In the genomic region with DNA sequence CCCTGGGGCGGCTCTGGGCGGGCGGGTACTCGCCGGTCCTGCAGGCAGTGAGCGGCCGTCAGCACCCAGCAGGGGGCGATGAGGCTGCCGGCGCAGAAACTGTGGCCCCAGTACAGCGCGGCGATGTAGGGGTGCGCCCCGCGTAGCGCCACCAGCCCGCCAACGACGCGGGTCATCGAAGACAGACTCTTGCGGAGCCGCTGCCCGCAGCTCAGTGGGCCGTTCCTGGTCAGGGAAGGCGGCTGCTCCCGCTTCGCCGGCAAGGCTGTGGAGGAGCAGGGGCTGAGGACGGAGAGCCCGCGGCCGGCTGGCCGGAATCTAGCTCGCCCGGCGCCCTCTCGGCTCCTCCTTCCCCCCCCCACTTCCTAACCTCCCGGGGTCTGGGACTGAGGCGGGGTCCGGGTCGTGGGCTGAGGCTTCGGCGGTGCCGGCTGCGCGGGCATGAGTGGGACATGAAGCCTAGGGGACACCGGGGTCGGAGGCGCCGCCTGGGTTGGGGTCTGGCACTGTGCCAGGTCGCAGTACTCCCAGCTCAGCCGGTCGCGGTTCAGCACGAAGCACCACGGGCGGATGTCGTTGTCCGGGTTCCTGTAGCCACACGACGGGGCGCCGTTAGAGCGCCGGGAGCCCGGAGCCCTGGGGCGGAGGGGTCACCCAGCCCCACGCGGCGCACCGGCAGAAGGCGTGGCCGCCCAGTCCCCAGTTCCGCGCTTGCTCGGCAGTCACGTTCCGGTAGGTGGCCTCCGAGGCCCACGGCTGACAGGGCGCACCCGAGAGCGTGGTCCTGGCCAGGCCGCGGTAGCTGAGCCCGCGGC, we compare ENCODE assay signal across 1 cellular context.
A peak's percentile ranks its signal among the peaks of the same experiment; 100 is the strongest.
TF ChIP-seq lines count a peak whose summit lies in the region.

No MANE protein-coding gene starts in this region.

TF ChIP-seq in H1, 55 proteins besides CTCF, POLR2A, EP300 and RAD21:
- TF ChIP-seq NANOG (IDR thresholded peaks at IDR 0.05; ENCODE audit: insufficient read depth, low read depth, low read length, poor library complexity, severe bottlenecking) (no peak), CREB1 (IDR thresholded peaks at IDR 0.05) (peak; percentile 47; the same call in 1 of the 2 replicates), EGR1 (IDR thresholded peaks at IDR 0.05; ENCODE audit: borderline replicate concordance, low read depth, low read length) (no peak), BCL11A (IDR thresholded peaks at IDR 0.05; ENCODE audit: low read depth in 2 of 2, low read length in 2 of 2) (no peak), ASH2L (IDR thresholded peaks at IDR 0.05; ENCODE audit: low read length) (no peak), SIN3A (conservative IDR thresholded peaks at IDR 0.05 in 1 of 2, IDR thresholded peaks at IDR 0.05 in 1 of 2; ENCODE audit: low read depth in 1 of 2, low read length in 2 of 2) (no peak), SAP30 (IDR thresholded peaks at IDR 0.05; ENCODE audit: insufficient read depth, insufficient replicate concordance, low read length) (no peak), TCF12 (IDR thresholded peaks at IDR 0.05; ENCODE audit: low read depth, low read length) (no peak), KDM1A (IDR thresholded peaks at IDR 0.05; ENCODE audit: borderline replicate concordance, low read length) (no peak), TAF1 (IDR thresholded peaks at IDR 0.05; ENCODE audit: low read depth, low read length) (no peak), SUZ12 (IDR thresholded peaks at IDR 0.05; ENCODE audit: low read length) (peak; percentile 67; the same call in 1 of the 2 replicates), YY1 (IDR thresholded peaks at IDR 0.05; ENCODE audit: low read depth, low read length) (peak; percentile 23; the same call in 1 of the 2 replicates), SRF (IDR thresholded peaks at IDR 0.05; ENCODE audit: low read depth, low read length) (no peak), CBX8 (IDR thresholded peaks at IDR 0.05; ENCODE audit: borderline replicate concordance, low read depth, low read length) (no peak), TEAD4 (IDR thresholded peaks at IDR 0.05; ENCODE audit: low read depth, low read length) (no peak), SP2 (IDR thresholded peaks at IDR 0.05; ENCODE audit: low read length) (no peak), HDAC2 (IDR thresholded peaks at IDR 0.05; ENCODE audit: borderline replicate concordance in 1 of 2, low read depth in 2 of 2, low read length in 2 of 2) (no peak), GABPA (IDR thresholded peaks at IDR 0.05; ENCODE audit: borderline replicate concordance, insufficient read depth, low read length) (no peak), KDM5A (IDR thresholded peaks at IDR 0.05; ENCODE audit: low read length) (no peak), CBX5 (IDR thresholded peaks at IDR 0.05; ENCODE audit: low read depth, low read length) (no peak), RBBP5 (IDR thresholded peaks at IDR 0.05; ENCODE audit: borderline replicate concordance, low read depth, low read length) (0 out of 2 replicates have a peak, but pooled peaks have one; percentile 23), RNF2 (IDR thresholded peaks at IDR 0.05; ENCODE audit: borderline replicate concordance, low read depth, low read length, missing control alignments, poor library complexity, severe bottlenecking) (no peak), POLR2AphosphoS5 (IDR thresholded peaks at IDR 0.05; ENCODE audit: low read depth, low read length) (no peak), KDM4A (IDR thresholded peaks at IDR 0.05; ENCODE audit: low read depth, low read length, severe bottlenecking) (peak; percentile 61), JUN (IDR thresholded peaks at IDR 0.05; ENCODE audit: low read depth, low read length) (no peak), BRCA1 (IDR thresholded peaks at IDR 0.05; ENCODE audit: low read depth, low read length) (no peak), SP4 (IDR thresholded peaks at IDR 0.05; ENCODE audit: low read length) (no peak), EZH2 (IDR thresholded peaks at IDR 0.05; ENCODE audit: low read depth, low read length, severe bottlenecking) (peak; percentile 48), FOSL1 (IDR thresholded peaks at IDR 0.05; ENCODE audit: insufficient read depth, low read depth, low read length) (no peak)
- TF ChIP-seq, protein P1, sequence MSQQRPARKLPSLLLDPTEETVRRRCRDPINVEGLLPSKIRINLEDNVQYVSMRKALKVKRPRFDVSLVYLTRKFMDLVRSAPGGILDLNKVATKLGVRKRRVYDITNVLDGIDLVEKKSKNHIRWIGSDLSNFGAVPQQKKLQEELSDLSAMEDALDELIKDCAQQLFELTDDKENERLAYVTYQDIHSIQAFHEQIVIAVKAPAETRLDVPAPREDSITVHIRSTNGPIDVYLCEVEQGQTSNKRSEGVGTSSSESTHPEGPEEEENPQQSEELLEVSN (IDR thresholded peaks at IDR 0.05), result peak; percentile 24
- TF ChIP-seq, protein P2, sequence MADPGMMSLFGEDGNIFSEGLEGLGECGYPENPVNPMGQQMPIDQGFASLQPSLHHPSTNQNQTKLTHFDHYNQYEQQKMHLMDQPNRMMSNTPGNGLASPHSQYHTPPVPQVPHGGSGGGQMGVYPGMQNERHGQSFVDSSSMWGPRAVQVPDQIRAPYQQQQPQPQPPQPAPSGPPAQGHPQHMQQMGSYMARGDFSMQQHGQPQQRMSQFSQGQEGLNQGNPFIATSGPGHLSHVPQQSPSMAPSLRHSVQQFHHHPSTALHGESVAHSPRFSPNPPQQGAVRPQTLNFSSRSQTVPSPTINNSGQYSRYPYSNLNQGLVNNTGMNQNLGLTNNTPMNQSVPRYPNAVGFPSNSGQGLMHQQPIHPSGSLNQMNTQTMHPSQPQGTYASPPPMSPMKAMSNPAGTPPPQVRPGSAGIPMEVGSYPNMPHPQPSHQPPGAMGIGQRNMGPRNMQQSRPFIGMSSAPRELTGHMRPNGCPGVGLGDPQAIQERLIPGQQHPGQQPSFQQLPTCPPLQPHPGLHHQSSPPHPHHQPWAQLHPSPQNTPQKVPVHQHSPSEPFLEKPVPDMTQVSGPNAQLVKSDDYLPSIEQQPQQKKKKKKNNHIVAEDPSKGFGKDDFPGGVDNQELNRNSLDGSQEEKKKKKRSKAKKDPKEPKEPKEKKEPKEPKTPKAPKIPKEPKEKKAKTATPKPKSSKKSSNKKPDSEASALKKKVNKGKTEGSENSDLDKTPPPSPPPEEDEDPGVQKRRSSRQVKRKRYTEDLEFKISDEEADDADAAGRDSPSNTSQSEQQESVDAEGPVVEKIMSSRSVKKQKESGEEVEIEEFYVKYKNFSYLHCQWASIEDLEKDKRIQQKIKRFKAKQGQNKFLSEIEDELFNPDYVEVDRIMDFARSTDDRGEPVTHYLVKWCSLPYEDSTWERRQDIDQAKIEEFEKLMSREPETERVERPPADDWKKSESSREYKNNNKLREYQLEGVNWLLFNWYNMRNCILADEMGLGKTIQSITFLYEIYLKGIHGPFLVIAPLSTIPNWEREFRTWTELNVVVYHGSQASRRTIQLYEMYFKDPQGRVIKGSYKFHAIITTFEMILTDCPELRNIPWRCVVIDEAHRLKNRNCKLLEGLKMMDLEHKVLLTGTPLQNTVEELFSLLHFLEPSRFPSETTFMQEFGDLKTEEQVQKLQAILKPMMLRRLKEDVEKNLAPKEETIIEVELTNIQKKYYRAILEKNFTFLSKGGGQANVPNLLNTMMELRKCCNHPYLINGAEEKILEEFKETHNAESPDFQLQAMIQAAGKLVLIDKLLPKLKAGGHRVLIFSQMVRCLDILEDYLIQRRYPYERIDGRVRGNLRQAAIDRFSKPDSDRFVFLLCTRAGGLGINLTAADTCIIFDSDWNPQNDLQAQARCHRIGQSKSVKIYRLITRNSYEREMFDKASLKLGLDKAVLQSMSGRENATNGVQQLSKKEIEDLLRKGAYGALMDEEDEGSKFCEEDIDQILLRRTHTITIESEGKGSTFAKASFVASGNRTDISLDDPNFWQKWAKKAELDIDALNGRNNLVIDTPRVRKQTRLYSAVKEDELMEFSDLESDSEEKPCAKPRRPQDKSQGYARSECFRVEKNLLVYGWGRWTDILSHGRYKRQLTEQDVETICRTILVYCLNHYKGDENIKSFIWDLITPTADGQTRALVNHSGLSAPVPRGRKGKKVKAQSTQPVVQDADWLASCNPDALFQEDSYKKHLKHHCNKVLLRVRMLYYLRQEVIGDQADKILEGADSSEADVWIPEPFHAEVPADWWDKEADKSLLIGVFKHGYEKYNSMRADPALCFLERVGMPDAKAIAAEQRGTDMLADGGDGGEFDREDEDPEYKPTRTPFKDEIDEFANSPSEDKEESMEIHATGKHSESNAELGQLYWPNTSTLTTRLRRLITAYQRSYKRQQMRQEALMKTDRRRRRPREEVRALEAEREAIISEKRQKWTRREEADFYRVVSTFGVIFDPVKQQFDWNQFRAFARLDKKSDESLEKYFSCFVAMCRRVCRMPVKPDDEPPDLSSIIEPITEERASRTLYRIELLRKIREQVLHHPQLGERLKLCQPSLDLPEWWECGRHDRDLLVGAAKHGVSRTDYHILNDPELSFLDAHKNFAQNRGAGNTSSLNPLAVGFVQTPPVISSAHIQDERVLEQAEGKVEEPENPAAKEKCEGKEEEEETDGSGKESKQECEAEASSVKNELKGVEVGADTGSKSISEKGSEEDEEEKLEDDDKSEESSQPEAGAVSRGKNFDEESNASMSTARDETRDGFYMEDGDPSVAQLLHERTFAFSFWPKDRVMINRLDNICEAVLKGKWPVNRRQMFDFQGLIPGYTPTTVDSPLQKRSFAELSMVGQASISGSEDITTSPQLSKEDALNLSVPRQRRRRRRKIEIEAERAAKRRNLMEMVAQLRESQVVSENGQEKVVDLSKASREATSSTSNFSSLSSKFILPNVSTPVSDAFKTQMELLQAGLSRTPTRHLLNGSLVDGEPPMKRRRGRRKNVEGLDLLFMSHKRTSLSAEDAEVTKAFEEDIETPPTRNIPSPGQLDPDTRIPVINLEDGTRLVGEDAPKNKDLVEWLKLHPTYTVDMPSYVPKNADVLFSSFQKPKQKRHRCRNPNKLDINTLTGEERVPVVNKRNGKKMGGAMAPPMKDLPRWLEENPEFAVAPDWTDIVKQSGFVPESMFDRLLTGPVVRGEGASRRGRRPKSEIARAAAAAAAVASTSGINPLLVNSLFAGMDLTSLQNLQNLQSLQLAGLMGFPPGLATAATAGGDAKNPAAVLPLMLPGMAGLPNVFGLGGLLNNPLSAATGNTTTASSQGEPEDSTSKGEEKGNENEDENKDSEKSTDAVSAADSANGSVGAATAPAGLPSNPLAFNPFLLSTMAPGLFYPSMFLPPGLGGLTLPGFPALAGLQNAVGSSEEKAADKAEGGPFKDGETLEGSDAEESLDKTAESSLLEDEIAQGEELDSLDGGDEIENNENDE (IDR thresholded peaks at IDR 0.05; ENCODE audit: insufficient replicate concordance, low read length), result no peak
- TF ChIP-seq, protein P3, sequence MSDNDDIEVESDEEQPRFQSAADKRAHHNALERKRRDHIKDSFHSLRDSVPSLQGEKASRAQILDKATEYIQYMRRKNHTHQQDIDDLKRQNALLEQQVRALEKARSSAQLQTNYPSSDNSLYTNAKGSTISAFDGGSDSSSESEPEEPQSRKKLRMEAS (IDR thresholded peaks at IDR 0.05), result peak; percentile 77
- TF ChIP-seq, protein P4, sequence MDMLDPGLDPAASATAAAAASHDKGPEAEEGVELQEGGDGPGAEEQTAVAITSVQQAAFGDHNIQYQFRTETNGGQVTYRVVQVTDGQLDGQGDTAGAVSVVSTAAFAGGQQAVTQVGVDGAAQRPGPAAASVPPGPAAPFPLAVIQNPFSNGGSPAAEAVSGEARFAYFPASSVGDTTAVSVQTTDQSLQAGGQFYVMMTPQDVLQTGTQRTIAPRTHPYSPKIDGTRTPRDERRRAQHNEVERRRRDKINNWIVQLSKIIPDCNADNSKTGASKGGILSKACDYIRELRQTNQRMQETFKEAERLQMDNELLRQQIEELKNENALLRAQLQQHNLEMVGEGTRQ (IDR thresholded peaks at IDR 0.05; ENCODE audit: low read length), result no peak
- TF ChIP-seq, protein P5, sequence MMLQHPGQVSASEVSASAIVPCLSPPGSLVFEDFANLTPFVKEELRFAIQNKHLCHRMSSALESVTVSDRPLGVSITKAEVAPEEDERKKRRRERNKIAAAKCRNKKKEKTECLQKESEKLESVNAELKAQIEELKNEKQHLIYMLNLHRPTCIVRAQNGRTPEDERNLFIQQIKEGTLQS (IDR thresholded peaks at IDR 0.05; ENCODE audit: insufficient read depth, low read depth, low read length), result no peak
TF ChIP-seq in H1: peak in this region for 8.
